37 cellular contexts compared by ENCODE assay signal in genomic region chr11:106858200-106858599, GRCh38.
"Had no signal": no experiment of that assay in that cellular context is flagged by ENCODE, and none has a peak within 500 bp of the region (broad histone marks: within the 10 kb centered on the region; RNA-seq: fewer than 3 reads in every experiment).

No MANE protein-coding gene starts in this region.

- H3K27ac ChIP-seq: adrenal gland, ascending aorta, body of pancreas, brain microvascular endothelial cell, breast epithelium, cardiac muscle cell had no signal

- DNase-seq: activated effector memory CD4-positive, alpha-beta T cell treated with anti-CD3 and anti-CD28 coated beads, Interleukin-2, amount 50 U/mL, for 16 hours; activated effector memory CD4-positive, alpha-beta T cell treated with Interleukin-2 at 50 U/mL for 16 hours; activated gamma-delta T cell; activated gamma-delta T cell treated with Interleukin-2 at 50 U/mL for 16 hours; activated naive CD4-positive, alpha-beta T cell; activated naive CD4-positive, alpha-beta T cell treated with anti-CD3 and anti-CD28 coated beads for 36 hours; activated naive CD4-positive, alpha-beta T cell treated with anti-CD3 and anti-CD28 coated beads, Interleukin-2, amount 10 ng/mL, durations not matched to agents 7 days and 5 days; activated naive CD4-positive, alpha-beta T cell treated with anti-CD3 and anti-CD28 coated beads, Interleukin-2, amount 50 U/mL, for 16 hours; activated naive CD4-positive, alpha-beta T cell treated with Interleukin-2 at 50 U/mL for 16 hours; activated naive CD8-positive, alpha-beta T cell treated with anti-CD3 and anti-CD28 coated beads for 36 hours; activated naive CD8-positive, alpha-beta T cell treated with anti-CD3 and anti-CD28 coated beads, Interleukin-2, amount 10 ng/mL, durations not matched to agents 7 days and 5 days; activated naive CD8-positive, alpha-beta T cell treated with anti-CD3 and anti-CD28 coated beads, Interleukin-2, amount 50 U/mL, for 24 hours; activated T-cell treated with anti-CD3 and anti-CD28 coated beads, Interleukin-2, amount 50 U/mL, for 24 hours; activated T-cell treated with anti-CD3 and anti-CD28 coated beads, Interleukin-2, amount 50 U/mL, for 4 hours; activated T-cell treated with anti-CD3 and anti-CD28 coated beads, Interleukin-2, amount 50 U/mL, for 48 hours; activated T-cell treated with anti-CD3 and anti-CD28 coated beads, Interleukin-2, amount 50 U/mL, for 72 hours; adrenal gland; amniotic stem cell; amygdala; anterior cingulate cortex; aorta; body of pancreas; brain microvascular endothelial cell; caudate nucleus; central memory CD4-positive, alpha-beta T cell; cerebellar nuclear complex had no signal

- H3K9me3 ChIP-seq: adrenal gland, ascending aorta, body of pancreas, breast epithelium had no signal

- H3K27ac Mint-ChIP-seq: activated naive CD4-positive, alpha-beta T cell treated with anti-CD3 and anti-CD28 coated beads for 36 hours; activated naive CD4-positive, alpha-beta T cell treated with anti-CD3 and anti-CD28 coated beads, Interleukin-2, amount 10 ng/mL, durations not matched to agents 7 days and 5 days; activated naive CD4-positive, alpha-beta T cell treated with anti-CD3 and anti-CD28 coated beads, Interleukin-2, amount 50 U/mL, for 24 hours; activated naive CD4-positive, alpha-beta T cell treated with anti-CD3 and anti-CD28 coated beads, Interleukin-2, amount 50 U/mL, for 72 hours; activated naive CD8-positive, alpha-beta T cell; activated naive CD8-positive, alpha-beta T cell treated with anti-CD3 and anti-CD28 coated beads for 36 hours; activated naive CD8-positive, alpha-beta T cell treated with anti-CD3 and anti-CD28 coated beads, Interleukin-2, amount 10 ng/mL, durations not matched to agents 7 days and 5 days; activated naive CD8-positive, alpha-beta T cell treated with anti-CD3 and anti-CD28 coated beads, Interleukin-2, amount 50 U/mL, for 24 hours; activated T-cell treated with anti-CD3 and anti-CD28 coated beads, Interleukin-2, amount 50 U/mL, for 24 hours; activated T-cell treated with anti-CD3 and anti-CD28 coated beads, Interleukin-2, amount 50 U/mL, for 72 hours; activated T-helper 1 cell treated with anti-CD3 and anti-CD28 coated beads, Interleukin-12 subunit alpha, Interleukin-12 subunit beta, Interleukin-2, Interleukin-4 antibody, amounts not matched to agents 30 ng/mL and 10 ng/mL and 1 ng/mL, durations not matched to agents 14 hours and 24 hours and 36 hours; activated T-helper 17 cell treated with anti-CD3 and anti-CD28 coated beads, Interleukin-2, amount 50 U/mL, for 72 hours; activated T-helper 2 cell treated with anti-CD3 and anti-CD28 coated beads, Interferon-gamma antibody, Interleukin-2, Interleukin-4, amounts not matched to agents 10 μg/mL and 5 μg/mL and 100 μg/mL, durations not matched to agents 14 hours and 24 hours and 36 hours; brain had no signal

- H3K4me1 Mint-ChIP-seq: activated naive CD4-positive, alpha-beta T cell treated with anti-CD3 and anti-CD28 coated beads, Interleukin-2, amount 10 ng/mL, durations not matched to agents 7 days and 5 days; activated naive CD4-positive, alpha-beta T cell treated with anti-CD3 and anti-CD28 coated beads, Interleukin-2, amount 50 U/mL, for 24 hours; activated naive CD8-positive, alpha-beta T cell treated with anti-CD3 and anti-CD28 coated beads for 36 hours; activated naive CD8-positive, alpha-beta T cell treated with anti-CD3 and anti-CD28 coated beads, Interleukin-2, amount 10 ng/mL, durations not matched to agents 7 days and 5 days; activated naive CD8-positive, alpha-beta T cell treated with anti-CD3 and anti-CD28 coated beads, Interleukin-2, amount 50 U/mL, for 24 hours; activated T-helper 17 cell treated with anti-CD3 and anti-CD28 coated beads, Interleukin-2, amount 50 U/mL, for 72 hours; central memory CD8-positive, alpha-beta T cell had no signal

- H3K27me3 Mint-ChIP-seq: activated naive CD4-positive, alpha-beta T cell treated with anti-CD3 and anti-CD28 coated beads, Interleukin-2, amount 10 ng/mL, durations not matched to agents 7 days and 5 days; activated naive CD4-positive, alpha-beta T cell treated with anti-CD3 and anti-CD28 coated beads, Interleukin-2, amount 50 U/mL, for 24 hours; activated naive CD8-positive, alpha-beta T cell; activated naive CD8-positive, alpha-beta T cell treated with anti-CD3 and anti-CD28 coated beads for 36 hours; activated naive CD8-positive, alpha-beta T cell treated with anti-CD3 and anti-CD28 coated beads, Interleukin-2, amount 10 ng/mL, durations not matched to agents 7 days and 5 days; activated naive CD8-positive, alpha-beta T cell treated with anti-CD3 and anti-CD28 coated beads, Interleukin-2, amount 50 U/mL, for 24 hours; activated T-cell treated with anti-CD3 and anti-CD28 coated beads, Interleukin-2, amount 50 U/mL, for 24 hours; activated T-helper 17 cell treated with anti-CD3 and anti-CD28 coated beads, Interleukin-2, amount 50 U/mL, for 72 hours; brain; central memory CD8-positive, alpha-beta T cell had no signal

- H3K36me3 ChIP-seq: adrenal gland, ascending aorta, brain microvascular endothelial cell, breast epithelium, cardiac muscle cell had no signal

- H3K27me3 ChIP-seq: adrenal gland, ascending aorta, body of pancreas, brain microvascular endothelial cell, breast epithelium, cardiac muscle cell had no signal

- H3K4me3 Mint-ChIP-seq: activated naive CD4-positive, alpha-beta T cell treated with anti-CD3 and anti-CD28 coated beads for 36 hours; activated naive CD4-positive, alpha-beta T cell treated with anti-CD3 and anti-CD28 coated beads, Interleukin-2, amount 10 ng/mL, durations not matched to agents 7 days and 5 days; activated naive CD4-positive, alpha-beta T cell treated with anti-CD3 and anti-CD28 coated beads, Interleukin-2, amount 50 U/mL, for 24 hours; activated naive CD8-positive, alpha-beta T cell; activated naive CD8-positive, alpha-beta T cell treated with anti-CD3 and anti-CD28 coated beads for 36 hours; activated naive CD8-positive, alpha-beta T cell treated with anti-CD3 and anti-CD28 coated beads, Interleukin-2, amount 10 ng/mL, durations not matched to agents 7 days and 5 days; activated naive CD8-positive, alpha-beta T cell treated with anti-CD3 and anti-CD28 coated beads, Interleukin-2, amount 50 U/mL, for 24 hours; activated T-cell treated with anti-CD3 and anti-CD28 coated beads, Interleukin-2, amount 50 U/mL, for 24 hours; activated T-cell treated with anti-CD3 and anti-CD28 coated beads, Interleukin-2, amount 50 U/mL, for 4 hours; activated T-cell treated with anti-CD3 and anti-CD28 coated beads, Interleukin-2, amount 50 U/mL, for 72 hours; activated T-helper 1 cell treated with anti-CD3 and anti-CD28 coated beads, Interleukin-12 subunit alpha, Interleukin-12 subunit beta, Interleukin-2, Interleukin-4 antibody, amounts not matched to agents 30 ng/mL and 10 ng/mL and 1 ng/mL, durations not matched to agents 14 hours and 24 hours and 36 hours; activated T-helper 17 cell treated with anti-CD3 and anti-CD28 coated beads, Interleukin-2, amount 50 U/mL, for 72 hours; brain; central memory CD8-positive, alpha-beta T cell had no signal

- H3K4me1 ChIP-seq: adrenal gland, ascending aorta, body of pancreas, breast epithelium had no signal

- H3K36me3 Mint-ChIP-seq: activated naive CD4-positive, alpha-beta T cell treated with anti-CD3 and anti-CD28 coated beads, Interleukin-2, amount 10 ng/mL, durations not matched to agents 7 days and 5 days; activated naive CD4-positive, alpha-beta T cell treated with anti-CD3 and anti-CD28 coated beads, Interleukin-2, amount 50 U/mL, for 24 hours; activated naive CD8-positive, alpha-beta T cell; activated naive CD8-positive, alpha-beta T cell treated with anti-CD3 and anti-CD28 coated beads for 36 hours; activated naive CD8-positive, alpha-beta T cell treated with anti-CD3 and anti-CD28 coated beads, Interleukin-2, amount 10 ng/mL, durations not matched to agents 7 days and 5 days had no signal

- H3K4me3 ChIP-seq: adrenal gland, ascending aorta, body of pancreas, breast epithelium, cardiac muscle cell had no signal
